In the genomic region with DNA sequence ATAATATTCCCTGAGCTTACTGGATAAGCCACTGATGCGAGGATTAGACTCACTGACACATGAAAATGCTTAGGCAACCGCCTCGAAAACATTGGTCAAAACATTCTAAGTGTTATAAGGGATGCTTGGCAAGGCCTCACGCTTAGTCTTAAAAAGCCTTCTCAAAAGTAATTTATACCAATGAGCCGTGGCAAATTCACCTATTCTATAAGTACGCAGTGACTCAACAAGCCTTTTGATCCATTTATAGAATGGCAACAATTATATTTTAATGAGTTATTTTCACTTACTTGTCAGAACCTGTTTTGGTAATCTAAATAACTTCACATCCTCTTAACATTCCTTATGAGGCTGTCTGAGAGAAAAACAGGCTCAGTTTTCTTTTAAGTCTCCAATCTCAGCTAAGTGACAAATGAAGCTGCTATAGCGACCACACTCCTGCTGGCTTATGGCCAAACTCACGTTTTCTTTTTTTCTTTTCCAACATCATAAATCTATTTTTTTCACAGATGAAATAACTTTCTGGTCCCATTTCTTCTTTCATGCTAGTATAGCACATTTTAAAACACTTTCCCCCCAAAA, we compare ENCODE assay signal across 8 cellular contexts.
DNase-seq lines count a peak whose midpoint lies in the region; TF ChIP-seq lines count a peak whose summit lies in the region.

No MANE protein-coding gene starts in this region.

- peaks cover 51% of the 10 kb centered on the region for H3K79me2 ChIP-seq in mammary epithelial cell (ENCODE audit: insufficient read depth, low read length)

- H2AFZ ChIP-seq in mammary epithelial cell (ENCODE audit: low read depth, low read length), result no peak overlapping the region

- peak overlapping the region; percentile 85 to 97 (median 91) for H3K4me3 Mint-ChIP-seq in IgD-negative memory B cell

- H3K9me3 ChIP-seq in BLaER1, result no peaks in the 10 kb centered on the region
- no peaks in the 10 kb centered on the region for H3K9me3 ChIP-seq in mammary epithelial cell (replicated peaks; ENCODE audit: insufficient read depth, low read length)
- H3K9me3 ChIP-seq in mucosa of rectum (ENCODE audit: control insufficient read depth in 2 of 2, low read length in 2 of 2), result no peaks in the 10 kb centered on the region
- H3K9me3 ChIP-seq in WERI-Rb-1 (ENCODE audit: severe bottlenecking), result no peaks in the 10 kb centered on the region

- no peaks in the 10 kb centered on the region for H3K27me3 Mint-ChIP-seq in IgD-negative memory B cell

- DNase-seq in mammary epithelial cell (peak; percentile 74), WERI-Rb-1 (no peak), NCI-H2081 treated with DMSO at 0.1 percent for 48 hours (lab: John Stamatoyannopoulos, UW) (no peak), Kasumi-1 (lab: John Stamatoyannopoulos, UW) (no peak), GM03348 (ENCODE audit: low spot score) (no peak)

- in situ Hi-C loops in mammary epithelial cell (cut with MboI; ENCODE audit: low sequenced_read_pairs in 2 of 2), result no loop called here

- H3K4me1 ChIP-seq in BLaER1, result peaks cover 56% of the 10 kb centered on the region
- H3K4me1 ChIP-seq in mammary epithelial cell (ENCODE audit: insufficient read depth, low read length), result peaks cover 15% of the 10 kb centered on the region
- H3K4me1 ChIP-seq in mucosa of rectum (ENCODE audit: control insufficient read depth in 2 of 2, insufficient read depth in 2 of 2, low read length in 2 of 2), result peaks cover 40 to 42% of the 10 kb centered on the region in 2 donors

- TF ChIP-seq CTCF in mammary epithelial cell (conservative IDR thresholded peaks at IDR 0.05 in 1 of 2, IDR thresholded peaks at IDR 0.05 in 1 of 2; ENCODE audit: extremely low read depth in 1 of 2, insufficient read depth in 1 of 2, low read depth in 1 of 2, low read length in 2 of 2) (no peak), WERI-Rb-1 (IDR thresholded peaks at IDR 0.05; ENCODE audit: low read depth, low read length) (no peak)

- BruUV-seq in mammary epithelial cell (replicated peaks; lab: Mats Ljungman, UMichigan), result TSS peak; percentile 94

- peak overlapping the region; percentile 88 to 99 (median 96) for H3K27ac Mint-ChIP-seq in IgD-negative memory B cell

- H3K27me3 ChIP-seq in BLaER1, result no peaks in the 10 kb centered on the region
- no peaks in the 10 kb centered on the region for H3K27me3 ChIP-seq in mammary epithelial cell (ENCODE audit: insufficient read depth, low read length)
- no peaks in the 10 kb centered on the region for H3K27me3 ChIP-seq in mucosa of rectum (ENCODE audit: control insufficient read depth in 2 of 2, insufficient read depth in 2 of 2, low read length in 2 of 2)
- H3K27me3 ChIP-seq in WERI-Rb-1 (ENCODE audit: insufficient read depth, low read depth, severe bottlenecking), result no peaks in the 10 kb centered on the region

- H4K20me1 ChIP-seq in BLaER1 (no peaks in the 10 kb centered on the region), mammary epithelial cell (ENCODE audit: insufficient read depth, low read length) (no peaks in the 10 kb centered on the region)

- H3K4me2 ChIP-seq in BLaER1 (peak overlapping the region; percentile 89), mammary epithelial cell (ENCODE audit: insufficient read depth, low read depth, low read length) (peak overlapping the region; percentile 91)

- intact Hi-C loops in mammary epithelial cell (cut with micrococcal nuclease), result no loop called here

- dilution Hi-C loops in mammary epithelial cell (cut with HindIII; ENCODE audit: low sequenced_read_pairs), result no loop called here

- 4% methylated on average over 6 of the region's 8 CpGs for WGBS in mammary epithelial cell (ENCODE audit: low coverage, missing lambda C conversion rate)

- H3K9ac ChIP-seq in BLaER1 (no peak overlapping the region), mammary epithelial cell (ENCODE audit: insufficient read depth, low read length) (peak overlapping the region; percentile 97), mucosa of rectum (ENCODE audit: low read depth in 1 of 2, low read length in 2 of 2) (peak overlapping the region; percentile 77 to 86)

- H3K9me3 Mint-ChIP-seq in IgD-negative memory B cell, result no peaks in the 10 kb centered on the region

- CTCF ChIA-PET in mammary epithelial cell (lab: Charles Lee; ENCODE audit: low non-redundant PET), result no interaction called here

- H3K36me3 Mint-ChIP-seq in IgD-negative memory B cell, result peaks cover 2% of the 10 kb centered on the region

- H3K36me3 ChIP-seq in BLaER1 (no peaks in the 10 kb centered on the region), mammary epithelial cell (ENCODE audit: insufficient read depth, low read length) (no peaks in the 10 kb centered on the region), mucosa of rectum (ENCODE audit: control insufficient read depth in 2 of 2, insufficient read depth in 2 of 2, low read length in 2 of 2) (no peaks in the 10 kb centered on the region), WERI-Rb-1 (no peaks in the 10 kb centered on the region)

- H3K4me3 ChIP-seq in BLaER1 (no peak overlapping the region; the same call in 1 of the 2 replicates), mammary epithelial cell (replicated peaks in 1 of 3; ENCODE audit: insufficient read depth in 1 of 3, low read depth in 2 of 3, low read length in 3 of 3) (peak overlapping the region; percentile 61 to 88 (median 64)), mucosa of rectum (ENCODE audit: low read length in 2 of 2) (peak overlapping the region; percentile 62 to 88), WERI-Rb-1 (ENCODE audit: low read depth, low read length) (no peak overlapping the region)

- no peak overlapping the region for H3K27ac ChIP-seq in BLaER1
- peak overlapping the region; percentile 96 for H3K27ac ChIP-seq in mammary epithelial cell (ENCODE audit: insufficient read depth, low read depth, low read length)
- peak overlapping the region; percentile 85 to 94 for H3K27ac ChIP-seq in mucosa of rectum (ENCODE audit: low read depth in 2 of 2, low read length in 2 of 2)
- H3K27ac ChIP-seq in WERI-Rb-1, result no peak overlapping the region

- H3K4me1 Mint-ChIP-seq in IgD-negative memory B cell, result peaks cover 40 to 57% (median 49%) of the 10 kb centered on the region in 3 donors

Comparison
In these comparisons a context has a peak if more than half of its experiments do, and no peak if none do; other contexts are left out.
1. H3K27ac ChIP-seq: peak in mammary epithelial cell (single experiment) and mucosa of rectum (2 of 2); none in BLaER1 (single experiment) and WERI-Rb-1 (single experiment).
2. H3K4me3 ChIP-seq: peak in mammary epithelial cell (3 of 3) and mucosa of rectum (2 of 2); none in BLaER1 (single experiment) and WERI-Rb-1 (single experiment).